Comparison of ENCODE assay signal across 13 cellular contexts in genomic region chr1:159911668-159912067, GRCh38. TPM values are rescaled to one million over a fixed set of nuclear protein-coding genes. Genes with fewer than 3 reads are reported as not detected.
DNase-seq lines count a peak whose midpoint lies in the region; ATAC-seq, FAIRE-seq and TF ChIP-seq lines count a peak whose summit lies in the region.
"Had no signal": no experiment of that assay in that cellular context is flagged by ENCODE, and none has a peak within 500 bp of the region (broad histone marks: within the 10 kb centered on the region; RNA-seq: fewer than 3 reads in every experiment).

No MANE protein-coding gene starts in this region.

- H3K27ac ChIP-seq in brain microvascular endothelial cell, result peak overlapping the region; percentile 80
- H3K27ac ChIP-seq in pancreas, result peak overlapping the region in 3 of 4 donors; percentile 61 to 85 (median 83)

- FAIRE-seq in pancreas (lab: Jason Lieb, UNC), result no peak
- FAIRE-seq: endometrium, G401.6, HTR-8/SVneo had no signal

- H3K4me1 ChIP-seq in pancreas, result peaks cover 22 to 61% (median 25%) of the 10 kb centered on the region in 3 donors

- TF ChIP-seq CTCF in brain microvascular endothelial cell (IDR thresholded peaks at IDR 0.05; ENCODE audit: low read depth, low read length, missing control alignments) (no peak), pancreas (IDR thresholded peaks at IDR 0.05) (no peak)

- H3K4me3 ChIP-seq in brain microvascular endothelial cell (ENCODE audit: low read depth, low read length), result no peak overlapping the region
- no peak overlapping the region for H3K4me3 ChIP-seq in pancreas

- in situ Hi-C loops in brain microvascular endothelial cell (cut with HindIII; ENCODE audit: low pct_ligation_motif_present, low sequenced_read_pairs), result no loop called here

- H3K9me3 ChIP-seq in pancreas, result no peaks in the 10 kb centered on the region

- DNase-seq in GDM1 (lab: John Stamatoyannopoulos, UW) (peak; percentile 67), MV-4-11 (lab: John Stamatoyannopoulos, UW) (peak; percentile 12), brain microvascular endothelial cell (no peak), pancreas (no peak), EL (no peak), cerebellar nuclear complex (lab: John Stamatoyannopoulos, UW) (no peak)
- DNase-seq: activated effector memory CD4-positive, alpha-beta T cell treated with Interleukin-2 at 50 U/mL for 16 hours had no signal

- H3K27me3 ChIP-seq in brain microvascular endothelial cell (replicated peaks), result no peaks in the 10 kb centered on the region
- H3K27me3 ChIP-seq in pancreas, result no peaks in the 10 kb centered on the region

- intact Hi-C loops in pancreas (cut with DNase I), result no loop called here

- 89% methylated on average over 3 of the region's 3 CpGs for WGBS in pancreas, 2 donors

- H3K36me3 ChIP-seq in brain microvascular endothelial cell (replicated peaks) (peaks cover 1% of the 10 kb centered on the region), pancreas (no peaks in the 10 kb centered on the region)

- ATAC-seq in pancreas (no peak), HG03097 (IDR thresholded peaks at IDR 0.05; ENCODE audit: low FRiP score, unreplicated experiment) (no peak), GM18498 (IDR thresholded peaks at IDR 0.05; ENCODE audit: unreplicated experiment) (no peak)

RNA-seq across cellular contexts. Expression of gene CFAP45, which starts 11.7 kb away (rescaled TPM):
- total RNA-seq in pancreas, result under 1 TPM in 4 of 6 donors, not detected in 2; 0.16 to 0.54 (median 0.31) TPM
- 1 to 10 TPM in 1 of 2 donors, under 1 TPM in 1; 0.80 to 1.5 TPM for polyA plus RNA-seq in pancreas

RNA-seq across cellular contexts. Expression of gene TAGLN2, which starts 13.6 kb away (rescaled TPM):
- 100 to 1,000 TPM in 4 of 6 donors, 10 to 100 TPM in 2; 93.2 to 242 (median 117) TPM for total RNA-seq in pancreas
- polyA plus RNA-seq in pancreas, result 100 to 1,000 TPM; 198 to 200 TPM

RNA-seq across cellular contexts. Expression of gene IGSF9, which starts 33.7 kb away (rescaled TPM):
- total RNA-seq in pancreas, result 1 to 10 TPM in 5 of 6 donors, under 1 TPM in 1; 0.83 to 4.3 (median 1.5) TPM
- 1 to 10 TPM; 3.0 to 5.4 TPM for polyA plus RNA-seq in pancreas
- total RNA-seq: pulmonary artery endothelial cell had no signal

RNA-seq across cellular contexts. Expression of gene SLAMF9, which starts 42.4 kb away (rescaled TPM):
- total RNA-seq in pancreas, result not detected
- not detected for polyA plus RNA-seq in pancreas
- total RNA-seq: pulmonary artery endothelial cell had no signal

RNA-seq across cellular contexts. Expression of gene VSIG8, which starts 49.2 kb away (rescaled TPM):
- not detected for total RNA-seq in pancreas
- under 1 TPM; 0.16 to 0.27 TPM for polyA plus RNA-seq in pancreas
- total RNA-seq: pulmonary artery endothelial cell had no signal

Comparison
In these comparisons a context has a peak if more than half of its experiments do, and no peak if none do; other contexts are left out.
1. DNase-seq: peak in GDM1 (single experiment) and MV-4-11 (single experiment); none in brain microvascular endothelial cell (single experiment), pancreas (0 of 6), EL (single experiment) and cerebellar nuclear complex (0 of 2).